In the genomic region with DNA sequence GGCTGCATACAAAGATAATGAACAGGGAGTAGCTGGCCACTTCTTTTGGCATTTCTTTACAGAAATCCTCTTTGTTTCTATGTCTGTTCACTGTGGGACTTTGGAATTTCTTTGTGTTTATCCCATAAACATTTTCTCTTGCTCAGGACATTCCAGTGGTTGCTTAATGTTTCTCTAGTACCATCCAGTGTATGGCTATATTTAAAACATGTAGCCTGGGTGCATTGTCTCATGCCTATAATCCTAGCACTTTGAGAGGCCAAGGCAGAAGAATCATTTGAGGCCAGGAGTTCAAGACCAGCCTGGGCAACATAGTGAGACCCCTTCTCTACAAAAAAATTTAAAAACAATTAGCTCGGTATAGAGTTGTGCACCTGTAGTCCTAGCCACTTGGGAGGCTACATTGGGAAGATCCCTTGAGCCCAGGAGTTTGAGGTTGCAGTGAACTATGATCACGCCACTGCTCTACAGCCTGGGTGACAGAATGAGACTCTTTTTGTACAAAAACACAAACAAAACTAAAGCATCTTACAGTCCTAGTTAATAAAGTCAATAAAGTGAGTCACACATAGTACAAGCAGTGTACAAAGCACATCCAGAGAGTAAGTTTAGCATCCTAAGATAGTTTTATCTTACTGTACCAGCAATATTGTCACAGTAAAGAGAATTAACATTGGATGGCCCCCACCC, we compare ENCODE assay signal across 1 cellular context.
TF ChIP-seq lines count a peak whose summit lies in the region.

No MANE protein-coding gene starts in this region.

TF ChIP-seq in HepG2, 621 proteins besides CTCF, POLR2A, EP300 and RAD21 (continued from another document and continues in another):
- TF ChIP-seq, protein P1, sequence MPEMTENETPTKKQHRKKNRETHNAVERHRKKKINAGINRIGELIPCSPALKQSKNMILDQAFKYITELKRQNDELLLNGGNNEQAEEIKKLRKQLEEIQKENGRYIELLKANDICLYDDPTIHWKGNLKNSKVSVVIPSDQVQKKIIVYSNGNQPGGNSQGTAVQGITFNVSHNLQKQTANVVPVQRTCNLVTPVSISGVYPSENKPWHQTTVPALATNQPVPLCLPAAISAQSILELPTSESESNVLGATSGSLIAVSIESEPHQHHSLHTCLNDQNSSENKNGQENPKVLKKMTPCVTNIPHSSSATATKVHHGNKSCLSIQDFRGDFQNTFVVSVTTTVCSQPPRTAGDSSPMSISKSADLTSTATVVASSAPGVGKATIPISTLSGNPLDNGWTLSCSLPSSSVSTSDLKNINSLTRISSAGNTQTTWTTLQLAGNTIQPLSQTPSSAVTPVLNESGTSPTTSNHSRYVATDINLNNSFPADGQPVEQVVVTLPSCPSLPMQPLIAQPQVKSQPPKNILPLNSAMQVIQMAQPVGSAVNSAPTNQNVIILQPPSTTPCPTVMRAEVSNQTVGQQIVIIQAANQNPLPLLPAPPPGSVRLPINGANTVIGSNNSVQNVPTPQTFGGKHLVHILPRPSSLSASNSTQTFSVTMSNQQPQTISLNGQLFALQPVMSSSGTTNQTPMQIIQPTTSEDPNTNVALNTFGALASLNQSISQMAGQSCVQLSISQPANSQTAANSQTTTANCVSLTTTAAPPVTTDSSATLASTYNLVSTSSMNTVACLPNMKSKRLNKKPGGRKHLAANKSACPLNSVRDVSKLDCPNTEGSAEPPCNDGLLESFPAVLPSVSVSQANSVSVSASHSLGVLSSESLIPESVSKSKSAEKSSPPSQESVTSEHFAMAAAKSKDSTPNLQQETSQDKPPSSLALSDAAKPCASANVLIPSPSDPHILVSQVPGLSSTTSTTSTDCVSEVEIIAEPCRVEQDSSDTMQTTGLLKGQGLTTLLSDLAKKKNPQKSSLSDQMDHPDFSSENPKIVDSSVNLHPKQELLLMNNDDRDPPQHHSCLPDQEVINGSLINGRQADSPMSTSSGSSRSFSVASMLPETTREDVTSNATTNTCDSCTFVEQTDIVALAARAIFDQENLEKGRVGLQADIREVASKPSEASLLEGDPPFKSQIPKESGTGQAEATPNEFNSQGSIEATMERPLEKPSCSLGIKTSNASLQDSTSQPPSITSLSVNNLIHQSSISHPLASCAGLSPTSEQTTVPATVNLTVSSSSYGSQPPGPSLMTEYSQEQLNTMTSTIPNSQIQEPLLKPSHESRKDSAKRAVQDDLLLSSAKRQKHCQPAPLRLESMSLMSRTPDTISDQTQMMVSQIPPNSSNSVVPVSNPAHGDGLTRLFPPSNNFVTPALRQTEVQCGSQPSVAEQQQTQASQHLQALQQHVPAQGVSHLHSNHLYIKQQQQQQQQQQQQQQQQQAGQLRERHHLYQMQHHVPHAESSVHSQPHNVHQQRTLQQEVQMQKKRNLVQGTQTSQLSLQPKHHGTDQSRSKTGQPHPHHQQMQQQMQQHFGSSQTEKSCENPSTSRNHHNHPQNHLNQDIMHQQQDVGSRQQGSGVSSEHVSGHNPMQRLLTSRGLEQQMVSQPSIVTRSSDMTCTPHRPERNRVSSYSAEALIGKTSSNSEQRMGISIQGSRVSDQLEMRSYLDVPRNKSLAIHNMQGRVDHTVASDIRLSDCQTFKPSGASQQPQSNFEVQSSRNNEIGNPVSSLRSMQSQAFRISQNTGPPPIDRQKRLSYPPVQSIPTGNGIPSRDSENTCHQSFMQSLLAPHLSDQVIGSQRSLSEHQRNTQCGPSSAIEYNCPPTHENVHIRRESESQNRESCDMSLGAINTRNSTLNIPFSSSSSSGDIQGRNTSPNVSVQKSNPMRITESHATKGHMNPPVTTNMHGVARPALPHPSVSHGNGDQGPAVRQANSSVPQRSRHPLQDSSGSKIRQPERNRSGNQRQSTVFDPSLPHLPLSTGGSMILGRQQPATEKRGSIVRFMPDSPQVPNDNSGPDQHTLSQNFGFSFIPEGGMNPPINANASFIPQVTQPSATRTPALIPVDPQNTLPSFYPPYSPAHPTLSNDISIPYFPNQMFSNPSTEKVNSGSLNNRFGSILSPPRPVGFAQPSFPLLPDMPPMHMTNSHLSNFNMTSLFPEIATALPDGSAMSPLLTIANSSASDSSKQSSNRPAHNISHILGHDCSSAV (CRISPR knock-in tag; IDR thresholded peaks at IDR 0.05; ENCODE audit: borderline replicate concordance) = no peak
- TF ChIP-seq, protein P2, sequence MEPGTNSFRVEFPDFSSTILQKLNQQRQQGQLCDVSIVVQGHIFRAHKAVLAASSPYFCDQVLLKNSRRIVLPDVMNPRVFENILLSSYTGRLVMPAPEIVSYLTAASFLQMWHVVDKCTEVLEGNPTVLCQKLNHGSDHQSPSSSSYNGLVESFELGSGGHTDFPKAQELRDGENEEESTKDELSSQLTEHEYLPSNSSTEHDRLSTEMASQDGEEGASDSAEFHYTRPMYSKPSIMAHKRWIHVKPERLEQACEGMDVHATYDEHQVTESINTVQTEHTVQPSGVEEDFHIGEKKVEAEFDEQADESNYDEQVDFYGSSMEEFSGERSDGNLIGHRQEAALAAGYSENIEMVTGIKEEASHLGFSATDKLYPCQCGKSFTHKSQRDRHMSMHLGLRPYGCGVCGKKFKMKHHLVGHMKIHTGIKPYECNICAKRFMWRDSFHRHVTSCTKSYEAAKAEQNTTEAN (CRISPR knock-in tag; conservative IDR thresholded peaks at IDR 0.05) = 0 out of 2 replicates have a peak, but pooled peaks have one; percentile 35
- TF ChIP-seq KLF6 (CRISPR knock-in tag; IDR thresholded peaks at IDR 0.05) = 0 out of 2 replicates have a peak, but pooled peaks have one; percentile 40
- TF ChIP-seq ZNF367 (CRISPR knock-in tag; IDR thresholded peaks at IDR 0.05; ENCODE audit: borderline replicate concordance) = no peak
- no peak for TF ChIP-seq ZNF552 (CRISPR knock-in tag; IDR thresholded peaks at IDR 0.05; ENCODE audit: borderline replicate concordance)
- TF ChIP-seq, protein P3, sequence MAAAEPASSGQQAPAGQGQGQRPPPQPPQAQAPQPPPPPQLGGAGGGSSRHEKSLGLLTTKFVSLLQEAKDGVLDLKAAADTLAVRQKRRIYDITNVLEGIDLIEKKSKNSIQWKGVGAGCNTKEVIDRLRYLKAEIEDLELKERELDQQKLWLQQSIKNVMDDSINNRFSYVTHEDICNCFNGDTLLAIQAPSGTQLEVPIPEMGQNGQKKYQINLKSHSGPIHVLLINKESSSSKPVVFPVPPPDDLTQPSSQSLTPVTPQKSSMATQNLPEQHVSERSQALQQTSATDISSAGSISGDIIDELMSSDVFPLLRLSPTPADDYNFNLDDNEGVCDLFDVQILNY (CRISPR knock-in tag; conservative IDR thresholded peaks at IDR 0.05) = no peak
- no peak for TF ChIP-seq ZNF737 (CRISPR knock-in tag; IDR thresholded peaks at IDR 0.05; ENCODE audit: borderline replicate concordance)
- TF ChIP-seq ZNF121 (CRISPR knock-in tag; IDR thresholded peaks at IDR 0.05) = peak; percentile 92
- 0 out of 2 replicates have a peak, but pooled peaks have one; percentile 40 for TF ChIP-seq ZMAT3 (CRISPR knock-in tag; conservative IDR thresholded peaks at IDR 0.05)
- TF ChIP-seq MEIS2 (CRISPR knock-in tag; IDR thresholded peaks at IDR 0.05) = no peak
- no peak for TF ChIP-seq MXI1 (IDR thresholded peaks at IDR 0.05; ENCODE audit: borderline replicate concordance, low read depth, low read length)
- peak; percentile 75 for TF ChIP-seq FOXA3 (CRISPR knock-in tag; IDR thresholded peaks at IDR 0.05)
- TF ChIP-seq ZNF550 (CRISPR knock-in tag; IDR thresholded peaks at IDR 0.05; ENCODE audit: borderline replicate concordance) = no peak
- TF ChIP-seq, protein P4, sequence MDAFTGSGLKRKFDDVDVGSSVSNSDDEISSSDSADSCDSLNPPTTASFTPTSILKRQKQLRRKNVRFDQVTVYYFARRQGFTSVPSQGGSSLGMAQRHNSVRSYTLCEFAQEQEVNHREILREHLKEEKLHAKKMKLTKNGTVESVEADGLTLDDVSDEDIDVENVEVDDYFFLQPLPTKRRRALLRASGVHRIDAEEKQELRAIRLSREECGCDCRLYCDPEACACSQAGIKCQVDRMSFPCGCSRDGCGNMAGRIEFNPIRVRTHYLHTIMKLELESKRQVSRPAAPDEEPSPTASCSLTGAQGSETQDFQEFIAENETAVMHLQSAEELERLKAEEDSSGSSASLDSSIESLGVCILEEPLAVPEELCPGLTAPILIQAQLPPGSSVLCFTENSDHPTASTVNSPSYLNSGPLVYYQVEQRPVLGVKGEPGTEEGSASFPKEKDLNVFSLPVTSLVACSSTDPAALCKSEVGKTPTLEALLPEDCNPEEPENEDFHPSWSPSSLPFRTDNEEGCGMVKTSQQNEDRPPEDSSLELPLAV (CRISPR knock-in tag; conservative IDR thresholded peaks at IDR 0.05; ENCODE audit: low read depth) = no peak
- TF ChIP-seq MED13 (CRISPR knock-in tag; IDR thresholded peaks at IDR 0.05) = no peak
- TF ChIP-seq, protein P5, sequence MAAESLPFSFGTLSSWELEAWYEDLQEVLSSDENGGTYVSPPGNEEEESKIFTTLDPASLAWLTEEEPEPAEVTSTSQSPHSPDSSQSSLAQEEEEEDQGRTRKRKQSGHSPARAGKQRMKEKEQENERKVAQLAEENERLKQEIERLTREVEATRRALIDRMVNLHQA (CRISPR knock-in tag; IDR thresholded peaks at IDR 0.05) = no peak
- TF ChIP-seq CAMTA2 (CRISPR knock-in tag; IDR thresholded peaks at IDR 0.05; ENCODE audit: borderline replicate concordance) = no peak
- TF ChIP-seq RBAK (CRISPR knock-in tag; IDR thresholded peaks at IDR 0.05) = no peak
- TF ChIP-seq, protein P6, sequence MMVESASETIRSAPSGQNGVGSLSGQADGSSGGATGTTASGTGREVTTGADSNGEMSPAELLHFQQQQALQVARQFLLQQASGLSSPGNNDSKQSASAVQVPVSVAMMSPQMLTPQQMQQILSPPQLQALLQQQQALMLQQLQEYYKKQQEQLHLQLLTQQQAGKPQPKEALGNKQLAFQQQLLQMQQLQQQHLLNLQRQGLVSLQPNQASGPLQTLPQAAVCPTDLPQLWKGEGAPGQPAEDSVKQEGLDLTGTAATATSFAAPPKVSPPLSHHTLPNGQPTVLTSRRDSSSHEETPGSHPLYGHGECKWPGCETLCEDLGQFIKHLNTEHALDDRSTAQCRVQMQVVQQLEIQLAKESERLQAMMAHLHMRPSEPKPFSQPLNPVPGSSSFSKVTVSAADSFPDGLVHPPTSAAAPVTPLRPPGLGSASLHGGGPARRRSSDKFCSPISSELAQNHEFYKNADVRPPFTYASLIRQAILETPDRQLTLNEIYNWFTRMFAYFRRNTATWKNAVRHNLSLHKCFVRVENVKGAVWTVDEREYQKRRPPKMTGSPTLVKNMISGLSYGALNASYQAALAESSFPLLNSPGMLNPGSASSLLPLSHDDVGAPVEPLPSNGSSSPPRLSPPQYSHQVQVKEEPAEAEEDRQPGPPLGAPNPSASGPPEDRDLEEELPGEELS (CRISPR knock-in tag; IDR thresholded peaks at IDR 0.05) = peak; percentile 68; the same call in 1 of the 2 replicates
- TF ChIP-seq, protein P7, sequence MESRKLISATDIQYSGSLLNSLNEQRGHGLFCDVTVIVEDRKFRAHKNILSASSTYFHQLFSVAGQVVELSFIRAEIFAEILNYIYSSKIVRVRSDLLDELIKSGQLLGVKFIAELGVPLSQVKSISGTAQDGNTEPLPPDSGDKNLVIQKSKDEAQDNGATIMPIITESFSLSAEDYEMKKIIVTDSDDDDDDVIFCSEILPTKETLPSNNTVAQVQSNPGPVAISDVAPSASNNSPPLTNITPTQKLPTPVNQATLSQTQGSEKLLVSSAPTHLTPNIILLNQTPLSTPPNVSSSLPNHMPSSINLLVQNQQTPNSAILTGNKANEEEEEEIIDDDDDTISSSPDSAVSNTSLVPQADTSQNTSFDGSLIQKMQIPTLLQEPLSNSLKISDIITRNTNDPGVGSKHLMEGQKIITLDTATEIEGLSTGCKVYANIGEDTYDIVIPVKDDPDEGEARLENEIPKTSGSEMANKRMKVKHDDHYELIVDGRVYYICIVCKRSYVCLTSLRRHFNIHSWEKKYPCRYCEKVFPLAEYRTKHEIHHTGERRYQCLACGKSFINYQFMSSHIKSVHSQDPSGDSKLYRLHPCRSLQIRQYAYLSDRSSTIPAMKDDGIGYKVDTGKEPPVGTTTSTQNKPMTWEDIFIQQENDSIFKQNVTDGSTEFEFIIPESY (CRISPR knock-in tag; IDR thresholded peaks at IDR 0.05) = no peak
- TF ChIP-seq, protein P8, sequence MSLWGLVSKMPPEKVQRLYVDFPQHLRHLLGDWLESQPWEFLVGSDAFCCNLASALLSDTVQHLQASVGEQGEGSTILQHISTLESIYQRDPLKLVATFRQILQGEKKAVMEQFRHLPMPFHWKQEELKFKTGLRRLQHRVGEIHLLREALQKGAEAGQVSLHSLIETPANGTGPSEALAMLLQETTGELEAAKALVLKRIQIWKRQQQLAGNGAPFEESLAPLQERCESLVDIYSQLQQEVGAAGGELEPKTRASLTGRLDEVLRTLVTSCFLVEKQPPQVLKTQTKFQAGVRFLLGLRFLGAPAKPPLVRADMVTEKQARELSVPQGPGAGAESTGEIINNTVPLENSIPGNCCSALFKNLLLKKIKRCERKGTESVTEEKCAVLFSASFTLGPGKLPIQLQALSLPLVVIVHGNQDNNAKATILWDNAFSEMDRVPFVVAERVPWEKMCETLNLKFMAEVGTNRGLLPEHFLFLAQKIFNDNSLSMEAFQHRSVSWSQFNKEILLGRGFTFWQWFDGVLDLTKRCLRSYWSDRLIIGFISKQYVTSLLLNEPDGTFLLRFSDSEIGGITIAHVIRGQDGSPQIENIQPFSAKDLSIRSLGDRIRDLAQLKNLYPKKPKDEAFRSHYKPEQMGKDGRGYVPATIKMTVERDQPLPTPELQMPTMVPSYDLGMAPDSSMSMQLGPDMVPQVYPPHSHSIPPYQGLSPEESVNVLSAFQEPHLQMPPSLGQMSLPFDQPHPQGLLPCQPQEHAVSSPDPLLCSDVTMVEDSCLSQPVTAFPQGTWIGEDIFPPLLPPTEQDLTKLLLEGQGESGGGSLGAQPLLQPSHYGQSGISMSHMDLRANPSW (CRISPR knock-in tag; IDR thresholded peaks at IDR 0.05; ENCODE audit: borderline replicate concordance) = peak; percentile 42; the same call in 1 of the 2 replicates
- TF ChIP-seq CEBPB (IDR thresholded peaks at IDR 0.05; ENCODE audit: borderline replicate concordance, low read depth, low read length) = peak; percentile 77
- no peak for TF ChIP-seq ZNF841 (CRISPR knock-in tag; IDR thresholded peaks at IDR 0.05; ENCODE audit: borderline replicate concordance)
- TF ChIP-seq ZNF792 (CRISPR knock-in tag; IDR thresholded peaks at IDR 0.05) = no peak
- no peak for TF ChIP-seq FOSL1 (CRISPR knock-in tag; IDR thresholded peaks at IDR 0.05; ENCODE audit: borderline replicate concordance)
- no peak for TF ChIP-seq NFYB (CRISPR knock-in tag; IDR thresholded peaks at IDR 0.05)
- no peak for TF ChIP-seq ZBTB7A (CRISPR knock-in tag; IDR thresholded peaks at IDR 0.05)
- no peak for TF ChIP-seq PHF21A (CRISPR knock-in tag; IDR thresholded peaks at IDR 0.05)
- no peak for TF ChIP-seq TARDBP (CRISPR knock-in tag; IDR thresholded peaks at IDR 0.05)
- no peak for TF ChIP-seq HNRNPL (IDR thresholded peaks at IDR 0.05; ENCODE audit: low read depth, low read length)
- peak; percentile 79; the same call in 1 of the 2 replicates for TF ChIP-seq ZMYM2 (CRISPR knock-in tag; IDR thresholded peaks at IDR 0.05)
- TF ChIP-seq ZNF547 (CRISPR knock-in tag; IDR thresholded peaks at IDR 0.05) = no peak
- peak; percentile 56 for TF ChIP-seq SOX5 (CRISPR knock-in tag; IDR thresholded peaks at IDR 0.05; ENCODE audit: borderline replicate concordance)
- TF ChIP-seq, protein P9, sequence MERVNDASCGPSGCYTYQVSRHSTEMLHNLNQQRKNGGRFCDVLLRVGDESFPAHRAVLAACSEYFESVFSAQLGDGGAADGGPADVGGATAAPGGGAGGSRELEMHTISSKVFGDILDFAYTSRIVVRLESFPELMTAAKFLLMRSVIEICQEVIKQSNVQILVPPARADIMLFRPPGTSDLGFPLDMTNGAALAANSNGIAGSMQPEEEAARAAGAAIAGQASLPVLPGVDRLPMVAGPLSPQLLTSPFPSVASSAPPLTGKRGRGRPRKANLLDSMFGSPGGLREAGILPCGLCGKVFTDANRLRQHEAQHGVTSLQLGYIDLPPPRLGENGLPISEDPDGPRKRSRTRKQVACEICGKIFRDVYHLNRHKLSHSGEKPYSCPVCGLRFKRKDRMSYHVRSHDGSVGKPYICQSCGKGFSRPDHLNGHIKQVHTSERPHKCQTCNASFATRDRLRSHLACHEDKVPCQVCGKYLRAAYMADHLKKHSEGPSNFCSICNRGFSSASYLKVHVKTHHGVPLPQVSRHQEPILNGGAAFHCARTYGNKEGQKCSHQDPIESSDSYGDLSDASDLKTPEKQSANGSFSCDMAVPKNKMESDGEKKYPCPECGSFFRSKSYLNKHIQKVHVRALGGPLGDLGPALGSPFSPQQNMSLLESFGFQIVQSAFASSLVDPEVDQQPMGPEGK (CRISPR knock-in tag; IDR thresholded peaks at IDR 0.05) = no peak; the same call in 1 of the 2 replicates
